Comparison of ENCODE assay signal across 8 cellular contexts in the genomic region with DNA sequence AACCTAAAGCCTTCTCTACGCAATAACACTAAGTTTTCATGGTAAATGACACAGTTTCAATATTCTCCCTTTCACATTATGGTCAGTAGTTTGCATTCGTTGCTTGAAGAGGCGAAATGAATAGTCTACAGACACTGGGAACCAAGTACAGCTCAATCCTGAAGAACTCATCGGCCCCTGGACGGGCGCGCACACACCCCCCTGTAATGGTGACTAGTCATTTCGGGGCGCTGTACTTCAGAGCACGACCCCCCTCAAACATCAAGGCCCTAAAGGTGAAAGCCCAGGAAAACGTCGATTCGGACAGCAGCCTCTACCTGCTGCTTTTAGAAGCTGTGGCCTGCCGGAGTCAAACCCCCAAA. TPM values are rescaled to one million over a fixed set of nuclear protein-coding genes. Genes with fewer than 3 reads are reported as not detected.
DNase-seq lines count a peak whose midpoint lies in the region; ATAC-seq and TF ChIP-seq lines count a peak whose summit lies in the region.

No MANE protein-coding gene starts in this region.

- H3K36me3 Mint-ChIP-seq in Calu3 (ENCODE audit: insufficient read depth, unreplicated experiment) = peaks cover 50% of the 10 kb centered on the region
- peaks cover 14% of the 10 kb centered on the region for H3K36me3 Mint-ChIP-seq in activated naive CD8-positive, alpha-beta T cell treated with anti-CD3 and anti-CD28 coated beads, Interleukin-2, amount 50 U/mL, for 24 hours (ENCODE audit: low read depth)
- no peaks in the 10 kb centered on the region for H3K36me3 Mint-ChIP-seq in immature natural killer cell
- peaks cover 8 to 13% of the 10 kb centered on the region in 2 donors for H3K36me3 Mint-ChIP-seq in stimulated activated naive B cell treated with anti-CD40 and anti-IgM and Interleukin-4, amounts not matched to agents 10 μg/mL and 1 μg/mL and 100 μg/mL, for 72 hours

- TF ChIP-seq CTCF in Calu3 (IDR thresholded peaks at IDR 0.05; ENCODE audit: unreplicated experiment) = no peak

- H3K4me3 Mint-ChIP-seq in Calu3 (ENCODE audit: low read depth, unreplicated experiment) (peak overlapping the region; percentile 82), immature natural killer cell (peak overlapping the region; percentile 94 to 100 (median 99))
- peak overlapping the region; percentile 97 for H3K4me3 Mint-ChIP-seq in activated naive CD8-positive, alpha-beta T cell treated with anti-CD3 and anti-CD28 coated beads, Interleukin-2, amount 50 U/mL, for 24 hours
- peak overlapping the region; percentile 100 for H3K4me3 Mint-ChIP-seq in stimulated activated naive B cell treated with anti-CD40 and anti-IgM and Interleukin-4, amounts not matched to agents 10 μg/mL and 1 μg/mL and 100 μg/mL, for 72 hours

- CTCF ChIA-PET in Calu3 (lab: Charles Lee) = interaction anchor here (0.9 to 3.8 kb wide), 7 partner anchors 39 to 53 kb away, joined by 3 to 18 read pairs (median 5); no protein-coding TSS in a partner anchor

- ATAC-seq in HG03045 (IDR thresholded peaks at IDR 0.05; ENCODE audit: unreplicated experiment) (peak; percentile 8), GM19463 (IDR thresholded peaks at IDR 0.05; ENCODE audit: unreplicated experiment) (no peak)
- ATAC-seq in activated naive CD8-positive, alpha-beta T cell treated with anti-CD3 and anti-CD28 coated beads, Interleukin-2, amount 50 U/mL, for 24 hours = no peak
- ATAC-seq in stimulated activated naive B cell treated with anti-CD40 and anti-IgM and Interleukin-4, amounts not matched to agents 10 μg/mL and 1 μg/mL and 100 μg/mL, for 72 hours (replicated peaks) = no peak

- DNase-seq in Calu3 = no peak
- no peak for DNase-seq in activated naive CD8-positive, alpha-beta T cell treated with anti-CD3 and anti-CD28 coated beads, Interleukin-2, amount 50 U/mL, for 24 hours
- no peak for DNase-seq in immature natural killer cell
- DNase-seq in stimulated activated naive B cell treated with anti-CD40 and anti-IgM and Interleukin-4, amounts not matched to agents 10 μg/mL and 1 μg/mL and 100 μg/mL, for 72 hours = no peak
- no peak for DNase-seq in activated CD8-positive, alpha-beta memory T cell treated with anti-CD3 and anti-CD28 coated beads, Interleukin-2, amount 50 U/mL, for 48 hours
- no peak for DNase-seq in KG1 (lab: John Stamatoyannopoulos, UW)

- no TSS peak for BruUV-seq in Calu3 (replicated peaks; lab: Mats Ljungman, UMichigan)

- no peaks in the 10 kb centered on the region for H3K27me3 Mint-ChIP-seq in Calu3 (ENCODE audit: unreplicated experiment)
- no peaks in the 10 kb centered on the region for H3K27me3 Mint-ChIP-seq in activated naive CD8-positive, alpha-beta T cell treated with anti-CD3 and anti-CD28 coated beads, Interleukin-2, amount 50 U/mL, for 24 hours
- H3K27me3 Mint-ChIP-seq in immature natural killer cell (ENCODE audit: low read depth in 3 of 3) = peaks cover 5 to 20% (median 14%) of the 10 kb centered on the region in 3 donors
- no peaks in the 10 kb centered on the region for H3K27me3 Mint-ChIP-seq in stimulated activated naive B cell treated with anti-CD40 and anti-IgM and Interleukin-4, amounts not matched to agents 10 μg/mL and 1 μg/mL and 100 μg/mL, for 72 hours

- H3K4me1 Mint-ChIP-seq in Calu3 (ENCODE audit: low read depth, unreplicated experiment) = peaks cover 23% of the 10 kb centered on the region
- peaks cover 47% of the 10 kb centered on the region for H3K4me1 Mint-ChIP-seq in activated naive CD8-positive, alpha-beta T cell treated with anti-CD3 and anti-CD28 coated beads, Interleukin-2, amount 50 U/mL, for 24 hours
- H3K4me1 Mint-ChIP-seq in immature natural killer cell = peaks cover 49 to 57% of the 10 kb centered on the region in 2 donors
- H3K4me1 Mint-ChIP-seq in stimulated activated naive B cell treated with anti-CD40 and anti-IgM and Interleukin-4, amounts not matched to agents 10 μg/mL and 1 μg/mL and 100 μg/mL, for 72 hours = peaks cover 30 to 37% of the 10 kb centered on the region in 2 donors

- H3K27ac Mint-ChIP-seq in Calu3 (ENCODE audit: unreplicated experiment) (peak overlapping the region; percentile 86), immature natural killer cell (peak overlapping the region; percentile 93 to 99 (median 98))
- H3K27ac Mint-ChIP-seq in activated naive CD8-positive, alpha-beta T cell treated with anti-CD3 and anti-CD28 coated beads, Interleukin-2, amount 50 U/mL, for 24 hours = peak overlapping the region; percentile 97
- H3K27ac Mint-ChIP-seq in stimulated activated naive B cell treated with anti-CD40 and anti-IgM and Interleukin-4, amounts not matched to agents 10 μg/mL and 1 μg/mL and 100 μg/mL, for 72 hours = peak overlapping the region; percentile 100

- H3K9me3 Mint-ChIP-seq in Calu3 (ENCODE audit: low read depth, unreplicated experiment) (no peaks in the 10 kb centered on the region), immature natural killer cell (no peaks in the 10 kb centered on the region)
- H3K9me3 Mint-ChIP-seq in activated naive CD8-positive, alpha-beta T cell treated with anti-CD3 and anti-CD28 coated beads, Interleukin-2, amount 50 U/mL, for 24 hours = no peaks in the 10 kb centered on the region
- no peaks in the 10 kb centered on the region for H3K9me3 Mint-ChIP-seq in stimulated activated naive B cell treated with anti-CD40 and anti-IgM and Interleukin-4, amounts not matched to agents 10 μg/mL and 1 μg/mL and 100 μg/mL, for 72 hours

- intact Hi-C loops in Calu3 (cut with micrococcal nuclease; ENCODE audit: unreplicated experiment) = loop anchor here (2.0 kb wide), 1 partner anchor 49 kb away; no protein-coding TSS in a partner anchor

RNA-seq across cellular contexts. Expression of a gene that starts 1.0 kb away (rescaled TPM):
- 70.0 and 75.8 TPM in 2 replicates for total RNA-seq in Calu3 (2022)
- polyA plus RNA-seq in immature natural killer cell = 100 to 1,000 TPM in 1 of 3 donors, 10 to 100 TPM in 2; 86.2 to 116 (median 91.5) TPM

RNA-seq across cellular contexts. Expression of a gene that starts 53.6 kb away (rescaled TPM):
- 0.57 and 0.61 TPM in 2 replicates for total RNA-seq in Calu3 (2022)
- not detected for polyA plus RNA-seq in immature natural killer cell
